Comparison of ENCODE assay signal across 33 cellular contexts in the genomic region with DNA sequence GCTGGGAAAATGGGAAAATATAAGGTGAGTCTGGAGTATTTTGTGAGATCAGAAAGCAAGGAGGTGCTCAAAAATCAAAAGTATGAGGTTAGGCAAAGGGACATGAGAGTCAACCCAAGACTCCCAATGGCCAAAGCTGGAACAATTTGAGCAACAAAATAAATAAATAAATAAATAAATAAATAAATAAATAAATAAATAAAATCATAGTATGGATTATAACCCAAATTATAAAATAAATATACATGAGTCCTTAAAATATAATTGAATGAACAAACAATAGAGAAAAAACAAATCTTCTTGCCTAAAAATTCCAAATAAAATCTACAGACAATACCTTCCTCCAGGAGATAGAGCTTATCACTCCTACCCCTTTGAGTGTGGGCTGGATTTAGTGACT.
"Had no signal": no experiment of that assay in that cellular context is flagged by ENCODE, and none has a peak within 500 bp of the region (broad histone marks: within the 10 kb centered on the region; RNA-seq: fewer than 3 reads in every experiment).

No MANE protein-coding gene starts in this region.

- H3K9me3 ChIP-seq: MG63 had no signal

- H3K36me3 ChIP-seq: MG63 had no signal

- H3K4me3 ChIP-seq: MG63 had no signal

- DNase-seq: Karpas-422, Kasumi-1, MG63, MM.1S, MV-4-11, NCI-H1048, NCI-H1092, NCI-H1092 treated with DMSO at 0.1 percent for 48 hours, NCI-H1105, NCI-H1105 treated with DMSO at 0.1 percent for 48 hours, NCI-H1417, NCI-H1417 treated with DMSO at 0.1 percent for 48 hours, NCI-H1436, NCI-H1436 treated with DMSO at 0.1 percent for 48 hours, NCI-H146, NCI-H1694, NCI-H1694 treated with DMSO at 0.1 percent for 48 hours, NCI-H187, NCI-H187 treated with DMSO at 0.1 percent for 48 hours, NCI-H1930, NCI-H2029, NCI-H2029 treated with DMSO at 0.1 percent for 48 hours, NCI-H2081, NCI-H2081 treated with DMSO at 0.1 percent for 48 hours, NCI-H2107, NCI-H2171, NCI-H2171 treated with DMSO at 0.1 percent for 48 hours, NCI-H2227 treated with DMSO at 0.1 percent for 48 hours, NCI-H345, NCI-H446, NCI-H446 treated with DMSO at 0.1 percent for 48 hours, NCI-H510A, NCI-H510A treated with DMSO at 0.1 percent for 48 hours had no signal
